In genomic region chr14:75258079-75258802, GRCh38 we compare ENCODE assay signal across 8 cellular contexts. TPM values are rescaled to one million over a fixed set of nuclear protein-coding genes. Genes with fewer than 3 reads are reported as not detected.
A peak's percentile ranks its signal among the peaks of the same experiment; 100 is the strongest.
DNase-seq lines count a peak whose midpoint lies in the region; ATAC-seq and TF ChIP-seq lines count a peak whose summit lies in the region.

No MANE protein-coding gene starts in this region.

- H3K27me3 ChIP-seq in NT2/D1 (ENCODE audit: insufficient read depth, insufficient read length) = no peaks in the 10 kb centered on the region

- TF ChIP-seq CTCF in endothelial cell (IDR thresholded peaks at IDR 0.05; ENCODE audit: unreplicated experiment) = no peak
- no peak for TF ChIP-seq CTCF in neural crest cell (conservative IDR thresholded peaks at IDR 0.05)

- peak overlapping the region; percentile 72 for H3K9ac ChIP-seq in NT2/D1 (ENCODE audit: insufficient read length, low read depth)

- H3K4me1 ChIP-seq in NT2/D1 (ENCODE audit: insufficient read depth, insufficient read length) = peaks cover 10% of the 10 kb centered on the region

- H3K9me3 Mint-ChIP-seq in endothelial cell (ENCODE audit: unreplicated experiment) = no peaks in the 10 kb centered on the region
- no peaks in the 10 kb centered on the region for H3K9me3 Mint-ChIP-seq in neural crest cell

- H3K36me3 Mint-ChIP-seq in endothelial cell (ENCODE audit: low read depth, unreplicated experiment) (peaks cover 9% of the 10 kb centered on the region), neural crest cell (ENCODE audit: low read depth) (no peaks in the 10 kb centered on the region)

- H3K4me3 Mint-ChIP-seq in endothelial cell (ENCODE audit: unreplicated experiment) (peak overlapping the region; percentile 89), neural crest cell (peak overlapping the region; percentile 88)

- peak overlapping the region; percentile 47 for H3K4me3 ChIP-seq in NT2/D1 (ENCODE audit: insufficient read length, low read depth)

- ATAC-seq in GM19438 (IDR thresholded peaks at IDR 0.05; ENCODE audit: low read depth, unreplicated experiment) (peak; percentile 33), GM18517 (IDR thresholded peaks at IDR 0.05; ENCODE audit: unreplicated experiment) (no peak)

- peaks cover 27% of the 10 kb centered on the region for H3K4me1 Mint-ChIP-seq in endothelial cell (ENCODE audit: unreplicated experiment)
- peaks cover 27% of the 10 kb centered on the region for H3K4me1 Mint-ChIP-seq in neural crest cell

- H3K27ac Mint-ChIP-seq in endothelial cell (ENCODE audit: unreplicated experiment) (peak overlapping the region; percentile 99), neural crest cell (ENCODE audit: unreplicated experiment) (peak overlapping the region; percentile 98)

- no peaks in the 10 kb centered on the region for H3K36me3 ChIP-seq in NT2/D1 (ENCODE audit: insufficient read depth, insufficient read length, low read length)

- no peaks in the 10 kb centered on the region for H3K9me3 ChIP-seq in NT2/D1 (ENCODE audit: insufficient read depth, low read length)

- no peak for DNase-seq in NT2/D1 (ENCODE audit: low read depth, low spot score)
- DNase-seq in endothelial cell (ENCODE audit: low spot score) = no peak
- no peak for DNase-seq in neural crest cell (ENCODE audit: low read depth, low spot score)
- DNase-seq in dermis blood vessel endothelial cell = no peak
- DNase-seq in T-helper 9 cell = no peak
- DNase-seq in Ammon's horn (ENCODE audit: low spot score) = no peak

- H3K27me3 Mint-ChIP-seq in endothelial cell (ENCODE audit: unreplicated experiment) = peaks cover 15% of the 10 kb centered on the region
- H3K27me3 Mint-ChIP-seq in neural crest cell (ENCODE audit: low read depth) = peaks cover 3% of the 10 kb centered on the region

RNA-seq across cellular contexts. Expression of gene FOS, which starts 20.4 kb away (rescaled TPM):
- total RNA-seq in endothelial cell (ENCODE audit: unreplicated experiment) (41.5 TPM), neural crest cell (3.8 and 5.8 TPM in 2 replicates), dermis blood vessel endothelial cell (8.2 and 127 TPM in 2 replicates)
